10 cellular contexts compared by ENCODE assay signal in the genomic region with DNA sequence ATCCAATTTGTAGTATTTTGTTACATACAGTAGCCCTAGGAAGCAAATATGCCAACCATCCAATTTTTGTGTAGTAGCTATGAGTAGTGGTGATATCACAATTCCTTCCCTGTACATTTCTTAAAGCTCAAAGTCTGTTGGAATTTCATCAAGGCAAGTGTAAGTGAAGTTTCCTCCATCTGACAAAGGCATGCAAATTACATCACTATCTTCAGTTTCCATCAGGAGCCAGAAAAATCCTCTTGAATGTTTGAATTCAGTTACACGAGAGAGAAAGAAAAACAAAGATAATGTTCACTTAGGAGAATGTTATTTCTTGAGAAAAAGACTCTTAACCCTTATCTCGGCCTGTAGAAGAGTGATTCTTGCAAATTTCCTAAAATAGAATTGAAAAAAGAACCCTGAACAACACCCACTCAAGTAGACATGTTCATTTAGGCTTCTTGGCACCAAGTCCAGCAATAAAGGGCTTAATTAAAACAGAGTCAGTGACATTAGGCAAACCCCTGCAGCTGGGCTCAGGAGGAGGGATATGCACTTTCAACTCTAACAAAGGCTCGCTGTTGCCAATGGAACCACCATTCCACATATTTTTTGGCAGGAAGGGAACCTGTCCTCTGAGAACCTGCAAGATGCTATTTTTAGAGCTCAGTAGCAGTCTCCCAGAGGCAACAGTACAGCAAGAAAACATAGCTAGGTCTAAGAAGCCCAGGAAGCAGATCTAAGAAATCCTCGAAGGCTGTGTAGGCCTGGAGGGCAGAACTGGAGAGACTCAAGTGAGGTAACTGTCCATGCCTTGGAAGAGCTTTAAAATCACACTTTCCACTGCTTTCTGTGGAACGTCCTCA.
DNase-seq lines count a peak whose midpoint lies in the region; ATAC-seq and TF ChIP-seq lines count a peak whose summit lies in the region.
"Had no signal": no experiment of that assay in that cellular context is flagged by ENCODE, and none has a peak within 500 bp of the region (broad histone marks: within the 10 kb centered on the region; RNA-seq: fewer than 3 reads in every experiment).

No MANE protein-coding gene starts in this region.

- H3K9me3 Mint-ChIP-seq in brain, result peaks cover 0 to 11% (median 3%) of the 10 kb centered on the region in 5 experiments

- peak overlapping the region in 1 of 5 experiments; percentile 7 for H3K4me3 Mint-ChIP-seq in brain

- H3K4me1 Mint-ChIP-seq in brain, result peaks cover 50% of the 10 kb centered on the region

- no peaks in the 10 kb centered on the region for H3K27me3 Mint-ChIP-seq in brain

- intact Hi-C loops in mucosa of descending colon (cut with DNase I, micrococcal nuclease), result no loop called here

- H3K4me3 ChIP-seq in thymus (ENCODE audit: low read length), result no peak overlapping the region
- no peak overlapping the region for H3K4me3 ChIP-seq in mucosa of descending colon

- peak overlapping the region; percentile 31 for H3K27ac ChIP-seq in thymus (ENCODE audit: low read depth)

- H3K36me3 Mint-ChIP-seq in brain, result peaks cover 4% of the 10 kb centered on the region

- DNase-seq in LHCN-M2 (ENCODE audit: low read depth), result peak; percentile 44
- peak; percentile 68 for DNase-seq in kidney glomerular epithelial cell (lab: John Stamatoyannopoulos, UW)
- no peak for DNase-seq in GM19238 (ENCODE audit: insufficient read length, low spot score)
- DNase-seq in mucosa of descending colon, result no peak
- no peak for DNase-seq in stimulated activated CD4-positive, alpha-beta T cell treated with anti-CD3 and anti-CD28 coated beads, Interleukin-4, amount 100 ng/mL, for 1 hour
- DNase-seq: activated CD4-positive, CD25-positive, alpha-beta regulatory T cell; cerebellar nuclear complex had no signal

- TF ChIP-seq CTCF in brain (conservative IDR thresholded peaks at IDR 0.05) (no peak), mucosa of descending colon (IDR thresholded peaks at IDR 0.05) (no peak)

- peak overlapping the region; percentile 59 to 96 (median 81) for H3K27ac Mint-ChIP-seq in brain

- no peaks in the 10 kb centered on the region for H3K9me3 ChIP-seq in thymus (ENCODE audit: control insufficient read depth)
- H3K9me3 ChIP-seq in mucosa of descending colon, result no peaks in the 10 kb centered on the region

- H3K36me3 ChIP-seq in thymus (ENCODE audit: control insufficient read depth, insufficient read depth) (no peaks in the 10 kb centered on the region), mucosa of descending colon (ENCODE audit: low read depth) (no peaks in the 10 kb centered on the region)

- H3K4me1 ChIP-seq in thymus (ENCODE audit: control insufficient read depth, insufficient read depth, low read length) (no peaks in the 10 kb centered on the region), mucosa of descending colon (ENCODE audit: low read depth) (peaks cover 9% of the 10 kb centered on the region)

- WGBS in thymus, result 90% methylated on average over 5 of the region's 5 CpGs

- ATAC-seq in GM18868 (IDR thresholded peaks at IDR 0.05; ENCODE audit: unreplicated experiment) (no peak), mucosa of descending colon (no peak)

- no peaks in the 10 kb centered on the region for H3K27me3 ChIP-seq in thymus (ENCODE audit: control insufficient read depth, insufficient read depth)

Comparison
In these comparisons a context has a peak if more than half of its experiments do, and no peak if none do; other contexts are left out.
1. DNase-seq: peak in LHCN-M2 (single experiment) and kidney glomerular epithelial cell (single experiment); none in GM19238 (single experiment), mucosa of descending colon (0 of 3) and stimulated activated CD4-positive, alpha-beta T cell treated with anti-CD3 and anti-CD28 coated beads, Interleukin-4, amount 100 ng/mL, for 1 hour (single experiment).